In genomic region chr10:4282496-4282895, GRCh38 we compare ENCODE assay signal across 17 cellular contexts.
"Had no signal": no experiment of that assay in that cellular context is flagged by ENCODE, and none has a peak within 500 bp of the region (broad histone marks: within the 10 kb centered on the region; RNA-seq: fewer than 3 reads in every experiment).

No MANE protein-coding gene starts in this region.

- H3K27me3 Mint-ChIP-seq: T-cell had no signal

- H3K4me3 Mint-ChIP-seq: activated naive CD4-positive, alpha-beta T cell treated with anti-CD3 and anti-CD28 coated beads, Interleukin-2, amount 10 ng/mL, durations not matched to agents 7 days and 5 days; activated T-helper 17 cell treated with anti-CD3 and anti-CD28 coated beads, Interleukin-2, amount 50 U/mL, for 72 hours; mesothelial cell of epicardium; T-cell; WTC11 had no signal

- H3K36me3 Mint-ChIP-seq: activated naive CD4-positive, alpha-beta T cell treated with anti-CD3 and anti-CD28 coated beads, Interleukin-2, amount 10 ng/mL, durations not matched to agents 7 days and 5 days; brain; mesothelial cell of epicardium; T-cell; WTC11 had no signal

- H3K27ac Mint-ChIP-seq: activated naive CD4-positive, alpha-beta T cell treated with anti-CD3 and anti-CD28 coated beads, Interleukin-2, amount 10 ng/mL, durations not matched to agents 7 days and 5 days; activated T-helper 17 cell treated with anti-CD3 and anti-CD28 coated beads, Interleukin-2, amount 50 U/mL, for 72 hours; brain; mesothelial cell of epicardium; T-cell; WTC11 had no signal

- DNase-seq: activated CD4-positive, alpha-beta T cell treated with anti-CD3 and anti-CD28 coated beads for 48 hours; activated naive CD4-positive, alpha-beta T cell treated with anti-CD3 and anti-CD28 coated beads, Interleukin-2, amount 10 ng/mL, durations not matched to agents 7 days and 5 days; cerebellar nuclear complex; dorsolateral prefrontal cortex; foreskin fibroblast; head of caudate nucleus; islet precursor cell; left lung; retina; small intestine; T-cell had no signal

- H3K4me1 Mint-ChIP-seq: mesothelial cell of epicardium had no signal

- H3K27ac ChIP-seq: SK-N-MC had no signal

- H3K4me3 ChIP-seq: dorsolateral prefrontal cortex, left lung, SK-N-MC had no signal

- H3K27me3 ChIP-seq: left lung had no signal

- H3K4me1 ChIP-seq: parathyroid adenoma had no signal

- H3K9me3 ChIP-seq: left lung had no signal

- ATAC-seq: activated T-helper 17 cell treated with anti-CD3 and anti-CD28 coated beads, Interleukin-2, amount 50 U/mL, for 72 hours; left lung; T-cell; WTC11 had no signal

- H3K36me3 ChIP-seq: left lung had no signal
